In genomic region chr14:50044040-50044651, GRCh38 we compare ENCODE assay signal across 10 cellular contexts.
DNase-seq lines count a peak whose midpoint lies in the region; ATAC-seq and TF ChIP-seq lines count a peak whose summit lies in the region.
"Had no signal": no experiment of that assay in that cellular context is flagged by ENCODE, and none has a peak within 500 bp of the region (broad histone marks: within the 10 kb centered on the region; RNA-seq: fewer than 3 reads in every experiment).

No MANE protein-coding gene starts in this region.

- no peak overlapping the region for H3K4me3 ChIP-seq in RWPE2 (ENCODE audit: severe bottlenecking)
- no peak overlapping the region for H3K4me3 ChIP-seq in sigmoid colon

- no peak for TF ChIP-seq POLR2A in sigmoid colon (IDR thresholded peaks at IDR 0.05)

- H3K4me1 ChIP-seq in RWPE2 (ENCODE audit: insufficient read depth, poor library complexity, severe bottlenecking) (peaks cover 26% of the 10 kb centered on the region), sigmoid colon (peaks cover 0 to 23% (median 20%) of the 10 kb centered on the region in 4 donors)

- H3K4me1 Mint-ChIP-seq in dendritic cell treated with granulocyte-macrophage colony-stimulating factor and Interleukin-4, amounts not matched to agents 40 ng/mL and 50 ng/mL, for 4 days (ENCODE audit: low read depth) = peaks cover 72% of the 10 kb centered on the region

- ATAC-seq in RWPE2 (ENCODE audit: low read depth) = no peak

- H3K9me3 Mint-ChIP-seq in dendritic cell treated with granulocyte-macrophage colony-stimulating factor and Interleukin-4, amounts not matched to agents 40 ng/mL and 50 ng/mL, for 4 days = no peaks in the 10 kb centered on the region

- H3K9me3 ChIP-seq in RWPE2 (ENCODE audit: severe bottlenecking) = no peaks in the 10 kb centered on the region
- H3K9me3 ChIP-seq in sigmoid colon = no peaks in the 10 kb centered on the region

- peak; percentile 67 for DNase-seq in GF-D8 (lab: John Stamatoyannopoulos, UW)
- DNase-seq in RWPE2 (ENCODE audit: low spot score) = no peak
- DNase-seq in sigmoid colon = no peak
- DNase-seq in activated effector memory CD4-positive, alpha-beta T cell treated with anti-CD3 and anti-CD28 coated beads, Interleukin-2, amount 50 U/mL, for 16 hours = no peak
- no peak for DNase-seq in NCI-H1048 (lab: John Stamatoyannopoulos, UW)
- DNase-seq in NCI-H510A treated with DMSO at 0.1 percent for 48 hours (lab: John Stamatoyannopoulos, UW) = no peak
- DNase-seq in epidermal melanocyte (ENCODE audit: insufficient read length, low spot score) = no peak
- DNase-seq: NCI-H2081 treated with DMSO at 0.1 percent for 48 hours had no signal

- peak overlapping the region; percentile 16 for H3K27ac ChIP-seq in RWPE2 (ENCODE audit: poor library complexity, severe bottlenecking)
- H3K27ac ChIP-seq in sigmoid colon = peak overlapping the region; percentile 25 to 79 (median 69)

- 39 to 65% methylated on average over 4 of the region's 4 CpGs for WGBS in sigmoid colon, 2 donors

- no peak overlapping the region for H3K4me3 Mint-ChIP-seq in dendritic cell treated with granulocyte-macrophage colony-stimulating factor and Interleukin-4, amounts not matched to agents 40 ng/mL and 50 ng/mL, for 4 days
- H3K4me3 Mint-ChIP-seq: mesothelial cell of epicardium had no signal

- intact Hi-C loops in dendritic cell treated with granulocyte-macrophage colony-stimulating factor and Interleukin-4, amounts not matched to agents 40 ng/mL and 50 ng/mL, for 4 days (cut with micrococcal nuclease) = no loop called here
- intact Hi-C loops in sigmoid colon (cut with DNase I) = no loop called here

- no peak for TF ChIP-seq EP300 in sigmoid colon (IDR thresholded peaks at IDR 0.05)

- peaks cover 5% of the 10 kb centered on the region for H3K36me3 Mint-ChIP-seq in dendritic cell treated with granulocyte-macrophage colony-stimulating factor and Interleukin-4, amounts not matched to agents 40 ng/mL and 50 ng/mL, for 4 days (ENCODE audit: low read depth)
- H3K36me3 Mint-ChIP-seq: mesothelial cell of epicardium had no signal

- H3K27me3 ChIP-seq in RWPE2 (ENCODE audit: insufficient read depth, poor library complexity, severe bottlenecking) (no peaks in the 10 kb centered on the region), sigmoid colon (no peaks in the 10 kb centered on the region)

- H3K27me3 Mint-ChIP-seq in dendritic cell treated with granulocyte-macrophage colony-stimulating factor and Interleukin-4, amounts not matched to agents 40 ng/mL and 50 ng/mL, for 4 days = no peaks in the 10 kb centered on the region

- H3K27ac Mint-ChIP-seq in dendritic cell treated with granulocyte-macrophage colony-stimulating factor and Interleukin-4, amounts not matched to agents 40 ng/mL and 50 ng/mL, for 4 days = peak overlapping the region; percentile 93
- H3K27ac Mint-ChIP-seq: mesothelial cell of epicardium had no signal

- no peak for TF ChIP-seq CTCF in RWPE2 (IDR thresholded peaks at IDR 0.05; ENCODE audit: poor library complexity, severe bottlenecking)
- no peak for TF ChIP-seq CTCF in sigmoid colon (IDR thresholded peaks at IDR 0.05)

- H3K36me3 ChIP-seq in RWPE2 (ENCODE audit: low read depth) (no peaks in the 10 kb centered on the region), sigmoid colon (no peaks in the 10 kb centered on the region)
